Comparison of ENCODE assay signal across 17 cellular contexts in genomic region chr1:32990887-32991286, GRCh38. TPM values are rescaled to one million over a fixed set of nuclear protein-coding genes. Genes with fewer than 3 reads are reported as not detected.
DNase-seq lines count a peak whose midpoint lies in the region; ATAC-seq, FAIRE-seq and TF ChIP-seq lines count a peak whose summit lies in the region.
"Had no signal": no experiment of that assay in that cellular context is flagged by ENCODE, and none has a peak within 500 bp of the region (broad histone marks: within the 10 kb centered on the region; RNA-seq: fewer than 3 reads in every experiment).

No MANE protein-coding gene starts in this region.

- peak overlapping the region; percentile 42 for H3K4me2 ChIP-seq in keratinocyte (ENCODE audit: control insufficient read depth, extremely low read depth, insufficient read depth, low read depth, low read length)

- no peak for FAIRE-seq in keratinocyte (lab: Jason Lieb, UNC)

- H3K36me3 ChIP-seq in keratinocyte (ENCODE audit: control insufficient read depth in 2 of 2, extremely low read depth in 1 of 2, insufficient read depth in 2 of 2, low read length in 2 of 2) = no peaks in the 10 kb centered on the region
- H3K36me3 ChIP-seq: Peyer's patch had no signal

- peaks cover 8% of the 10 kb centered on the region for H3K36me3 Mint-ChIP-seq in activated CD8-positive, alpha-beta memory T cell treated with anti-CD3 and anti-CD28 coated beads, Interleukin-2, amount 10 ng/mL, durations not matched to agents 7 days and 5 days
- no peaks in the 10 kb centered on the region for H3K36me3 Mint-ChIP-seq in activated B cell treated with CpG ODN at 0.5 μM for 24 hours (ENCODE audit: low read depth)
- peaks cover 3 to 11% of the 10 kb centered on the region in 2 donors for H3K36me3 Mint-ChIP-seq in stimulated activated naive B cell treated with anti-CD40 and anti-IgM and Interleukin-4, amounts not matched to agents 10 μg/mL and 1 μg/mL and 100 μg/mL, for 72 hours

- no peaks in the 10 kb centered on the region for H4K20me1 ChIP-seq in keratinocyte (ENCODE audit: control insufficient read depth, extremely low read depth, insufficient read depth, low read length)

- peak overlapping the region; percentile 31 for H3K9ac ChIP-seq in keratinocyte (ENCODE audit: control insufficient read depth, extremely low read depth, insufficient read depth, low read length)

- no peaks in the 10 kb centered on the region for H3K27me3 ChIP-seq in keratinocyte (ENCODE audit: control insufficient read depth, extremely low read depth, insufficient read depth, low read length)
- H3K27me3 ChIP-seq: Peyer's patch had no signal

- no peak overlapping the region for H3K4me3 Mint-ChIP-seq in activated CD8-positive, alpha-beta memory T cell treated with anti-CD3 and anti-CD28 coated beads, Interleukin-2, amount 10 ng/mL, durations not matched to agents 7 days and 5 days
- no peak overlapping the region for H3K4me3 Mint-ChIP-seq in activated B cell treated with CpG ODN at 0.5 μM for 24 hours
- H3K4me3 Mint-ChIP-seq in stimulated activated naive B cell treated with anti-CD40 and anti-IgM and Interleukin-4, amounts not matched to agents 10 μg/mL and 1 μg/mL and 100 μg/mL, for 72 hours = peak overlapping the region; percentile 10 to 62

- no peak overlapping the region for H2AFZ ChIP-seq in keratinocyte (ENCODE audit: control insufficient read depth, low read length)

- H3K79me2 ChIP-seq in keratinocyte (ENCODE audit: control insufficient read depth, insufficient read depth, low read length) = no peaks in the 10 kb centered on the region

- peaks cover 2% of the 10 kb centered on the region for H3K9me1 ChIP-seq in keratinocyte (ENCODE audit: control insufficient read depth, extremely low read depth, insufficient read depth, low read length)

- H3K9me3 Mint-ChIP-seq in activated CD8-positive, alpha-beta memory T cell treated with anti-CD3 and anti-CD28 coated beads, Interleukin-2, amount 10 ng/mL, durations not matched to agents 7 days and 5 days (ENCODE audit: low read depth) = no peaks in the 10 kb centered on the region
- no peaks in the 10 kb centered on the region for H3K9me3 Mint-ChIP-seq in activated B cell treated with CpG ODN at 0.5 μM for 24 hours
- H3K9me3 Mint-ChIP-seq in stimulated activated naive B cell treated with anti-CD40 and anti-IgM and Interleukin-4, amounts not matched to agents 10 μg/mL and 1 μg/mL and 100 μg/mL, for 72 hours = no peaks in the 10 kb centered on the region

- peaks cover 63% of the 10 kb centered on the region for H3K4me1 Mint-ChIP-seq in activated CD8-positive, alpha-beta memory T cell treated with anti-CD3 and anti-CD28 coated beads, Interleukin-2, amount 10 ng/mL, durations not matched to agents 7 days and 5 days
- H3K4me1 Mint-ChIP-seq in activated B cell treated with CpG ODN at 0.5 μM for 24 hours = peaks cover 61% of the 10 kb centered on the region
- peaks cover 57 to 82% of the 10 kb centered on the region in 2 donors for H3K4me1 Mint-ChIP-seq in stimulated activated naive B cell treated with anti-CD40 and anti-IgM and Interleukin-4, amounts not matched to agents 10 μg/mL and 1 μg/mL and 100 μg/mL, for 72 hours

- peaks cover 51% of the 10 kb centered on the region for H3K4me1 ChIP-seq in keratinocyte (ENCODE audit: control insufficient read depth, extremely low read depth, insufficient read depth, low read length)

- POLR2A ChIA-PET in activated B cell treated with CpG ODN at 0.5 μM for 24 hours (lab: Charles Lee) = interaction anchor here (0.6 to 5.2 kb wide), 4 partner anchors 10 to 334 kb away, joined by 3 to 109 read pairs (median 48); partner anchors contain the start of gene RNF19B

- CTCF ChIA-PET in activated CD8-positive, alpha-beta memory T cell treated with anti-CD3 and anti-CD28 coated beads, Interleukin-2, amount 10 ng/mL, durations not matched to agents 7 days and 5 days (lab: Charles Lee) = interaction anchor here (4.1 kb wide), 1 partner anchor 58 kb away, joined by 15 read pairs; no protein-coding TSS in a partner anchor
- CTCF ChIA-PET in activated B cell treated with CpG ODN at 0.5 μM for 24 hours (lab: Charles Lee) = no interaction called here

- TF ChIP-seq CTCF in activated B cell treated with CpG ODN at 0.5 μM for 24 hours (IDR thresholded peaks at IDR 0.05) = no peak
- TF ChIP-seq CTCF in keratinocyte (optimal IDR thresholded peaks at IDR 0.05 in 1 of 3, IDR thresholded peaks at IDR 0.05 in 1 of 3, conservative IDR thresholded peaks at IDR 0.05 in 1 of 3; ENCODE audit: extremely low read depth in 1 of 3, insufficient read depth in 2 of 3, low read length in 3 of 3) = no peak

- H3K9me3 ChIP-seq in keratinocyte (ENCODE audit: control insufficient read depth, low read depth, low read length) = no peaks in the 10 kb centered on the region
- H3K9me3 ChIP-seq: Peyer's patch had no signal

- intact Hi-C loops in activated B cell treated with CpG ODN at 0.5 μM for 24 hours (cut with micrococcal nuclease) = loop anchor here (5.0 kb wide), 1 partner anchor 174 kb away; the partner anchor contains the start of genes S100PBP and YARS1
- intact Hi-C loops in head of caudate nucleus (cut with DNase I) = no loop called here

- no peak for DNase-seq in activated CD8-positive, alpha-beta memory T cell treated with anti-CD3 and anti-CD28 coated beads, Interleukin-2, amount 10 ng/mL, durations not matched to agents 7 days and 5 days
- no peak for DNase-seq in activated CD8-positive, alpha-beta memory T cell treated with anti-CD3 and anti-CD28 coated beads, Interleukin-2, amount 50 U/mL, for 4 hours
- DNase-seq in activated B cell treated with CpG ODN at 0.5 μM for 24 hours = no peak
- no peak for DNase-seq in keratinocyte (ENCODE audit: low read depth, low spot score)
- DNase-seq in stimulated activated naive B cell treated with anti-CD40 and anti-IgM and Interleukin-4, amounts not matched to agents 10 μg/mL and 1 μg/mL and 100 μg/mL, for 72 hours = no peak
- DNase-seq in LoVo (ENCODE audit: low spot score) = no peak
- DNase-seq in head of caudate nucleus = no peak
- DNase-seq in NCI-H1436 (lab: John Stamatoyannopoulos, UW) = no peak
- DNase-seq: activated naive CD4-positive, alpha-beta T cell treated with Interleukin-2 at 50 U/mL for 16 hours; islet precursor cell; midbrain; NCI-H1092 treated with DMSO at 0.1 percent for 48 hours; NCI-H774; occipital lobe; Peyer's patch had no signal

- no peak for ATAC-seq in activated CD8-positive, alpha-beta memory T cell treated with anti-CD3 and anti-CD28 coated beads, Interleukin-2, amount 10 ng/mL, durations not matched to agents 7 days and 5 days
- ATAC-seq in activated B cell treated with CpG ODN at 0.5 μM for 24 hours (ENCODE audit: low read depth) = no peak
- no peak for ATAC-seq in stimulated activated naive B cell treated with anti-CD40 and anti-IgM and Interleukin-4, amounts not matched to agents 10 μg/mL and 1 μg/mL and 100 μg/mL, for 72 hours (replicated peaks)
- ATAC-seq: sciatic nerve had no signal

- peak overlapping the region; percentile 89 for H3K27ac ChIP-seq in keratinocyte (ENCODE audit: control insufficient read depth, insufficient read depth, low read length)
- H3K27ac ChIP-seq: VCaP had no signal

- no peak overlapping the region for H3K4me3 ChIP-seq in keratinocyte (ENCODE audit: control insufficient read depth in 2 of 3, extremely low read depth in 1 of 3, insufficient read depth in 2 of 3, low read depth in 1 of 3, low read length in 3 of 3)
- H3K4me3 ChIP-seq: Peyer's patch had no signal

- peak overlapping the region; percentile 85 for H3K27ac Mint-ChIP-seq in activated CD8-positive, alpha-beta memory T cell treated with anti-CD3 and anti-CD28 coated beads, Interleukin-2, amount 10 ng/mL, durations not matched to agents 7 days and 5 days
- H3K27ac Mint-ChIP-seq in activated B cell treated with CpG ODN at 0.5 μM for 24 hours = peak overlapping the region; percentile 97
- peak overlapping the region; percentile 93 for H3K27ac Mint-ChIP-seq in stimulated activated naive B cell treated with anti-CD40 and anti-IgM and Interleukin-4, amounts not matched to agents 10 μg/mL and 1 μg/mL and 100 μg/mL, for 72 hours

- dilution Hi-C loops in keratinocyte (cut with MboI; ENCODE audit: extremely low pct_ligation_motif_present, low sequenced_read_pairs) = no loop called here

- H3K27me3 Mint-ChIP-seq in activated CD8-positive, alpha-beta memory T cell treated with anti-CD3 and anti-CD28 coated beads, Interleukin-2, amount 10 ng/mL, durations not matched to agents 7 days and 5 days = no peaks in the 10 kb centered on the region
- H3K27me3 Mint-ChIP-seq in activated B cell treated with CpG ODN at 0.5 μM for 24 hours = no peaks in the 10 kb centered on the region
- H3K27me3 Mint-ChIP-seq in stimulated activated naive B cell treated with anti-CD40 and anti-IgM and Interleukin-4, amounts not matched to agents 10 μg/mL and 1 μg/mL and 100 μg/mL, for 72 hours = no peaks in the 10 kb centered on the region

RNA-seq across cellular contexts. Expression of gene RNF19B, which starts 26.3 kb away (rescaled TPM):
- total RNA-seq in activated CD8-positive, alpha-beta memory T cell treated with anti-CD3 and anti-CD28 coated beads, Interleukin-2, amount 10 ng/mL, durations not matched to agents 7 days and 5 days = 10 to 100 TPM; 31.6 to 47.4 TPM
- total RNA-seq in activated B cell treated with CpG ODN at 0.5 μM for 24 hours = 22.7 and 23.6 TPM in 2 replicates
- polyA plus RNA-seq in keratinocyte = 31.8 to 48.3 TPM (median 33.5 TPM) in 3 replicates
- 18.9 TPM for polyA plus RNA-seq in keratinocyte (2011; ENCODE audit: low read depth)
- 31.1 and 31.5 TPM in 2 replicates for polyA plus RNA-seq in keratinocyte (2011; cell fraction: cytosol; rRNA removed)
- 26.6 and 29.0 TPM in 2 replicates for polyA plus RNA-seq in keratinocyte (2011; cell fraction: nucleus; rRNA removed)
- polyA plus RNA-seq in keratinocyte (2012; ENCODE audit: low replicate concordance) = 31.3 and 36.7 TPM in 2 replicates
- 31.8 to 54.8 TPM (median 49.1 TPM) in 3 replicates for polyA minus RNA-seq in keratinocyte
- polyA minus RNA-seq in keratinocyte (2011; cell fraction: cytosol; rRNA and poly(A)+ RNA removed) = 45.1 TPM
- polyA minus RNA-seq in keratinocyte (2011; cell fraction: nucleus; rRNA and poly(A)+ RNA removed) = 20.4 and 24.8 TPM in 2 replicates

RNA-seq across cellular contexts. Expression of gene AK2, which starts 45.8 kb away (rescaled TPM):
- total RNA-seq in activated CD8-positive, alpha-beta memory T cell treated with anti-CD3 and anti-CD28 coated beads, Interleukin-2, amount 10 ng/mL, durations not matched to agents 7 days and 5 days = 100 to 1,000 TPM; 218 to 279 TPM
- 156 and 162 TPM in 2 replicates for total RNA-seq in activated B cell treated with CpG ODN at 0.5 μM for 24 hours
- 193 to 258 TPM (median 256 TPM) in 3 replicates for polyA plus RNA-seq in keratinocyte
- 68.5 TPM for polyA plus RNA-seq in keratinocyte (2011; ENCODE audit: low read depth)
- 240 and 263 TPM in 2 replicates for polyA plus RNA-seq in keratinocyte (2011; cell fraction: cytosol; rRNA removed)
- 231 and 290 TPM in 2 replicates for polyA plus RNA-seq in keratinocyte (2011; cell fraction: nucleus; rRNA removed)
- 163 and 201 TPM in 2 replicates for polyA plus RNA-seq in keratinocyte (2012; ENCODE audit: low replicate concordance)
- polyA minus RNA-seq in keratinocyte = 43.8 to 97.5 TPM (median 91.4 TPM) in 3 replicates
- 123 TPM for polyA minus RNA-seq in keratinocyte (2011; cell fraction: cytosol; rRNA and poly(A)+ RNA removed)
- 36.0 and 67.2 TPM in 2 replicates for polyA minus RNA-seq in keratinocyte (2011; cell fraction: nucleus; rRNA and poly(A)+ RNA removed)

Comparison
In these comparisons a context has a peak if more than half of its experiments do, and no peak if none do; other contexts are left out.
1. H3K4me3 Mint-ChIP-seq: peak in stimulated activated naive B cell treated with anti-CD40 and anti-IgM and Interleukin-4, amounts not matched to agents 10 μg/mL and 1 μg/mL and 100 μg/mL, for 72 hours (2 of 2); none in activated CD8-positive, alpha-beta memory T cell treated with anti-CD3 and anti-CD28 coated beads, Interleukin-2, amount 10 ng/mL, durations not matched to agents 7 days and 5 days (single experiment) and activated B cell treated with CpG ODN at 0.5 μM for 24 hours (single experiment).
2. Peak in every context shown above with its lines, with median percentiles within 50 percentile points of each other: H3K27ac Mint-ChIP-seq.